10 cellular contexts compared by ENCODE assay signal in genomic region chr13:41007359-41008118, GRCh38. TPM values are rescaled to one million over a fixed set of nuclear protein-coding genes. Genes with fewer than 3 reads are reported as not detected.
DNase-seq lines count a peak whose midpoint lies in the region; ATAC-seq and TF ChIP-seq lines count a peak whose summit lies in the region.
"Had no signal": no experiment of that assay in that cellular context is flagged by ENCODE, and none has a peak within 500 bp of the region (broad histone marks: within the 10 kb centered on the region; RNA-seq: fewer than 3 reads in every experiment).

No MANE protein-coding gene starts in this region.

- peaks cover 4% of the 10 kb centered on the region for H3K36me3 ChIP-seq in thymus (ENCODE audit: control insufficient read depth, insufficient read depth)

- peak overlapping the region; percentile 88 for H3K27ac Mint-ChIP-seq in activated T-cell treated with anti-CD3 and anti-CD28 coated beads, Interleukin-2, amount 50 U/mL, for 72 hours

- no peak for TF ChIP-seq POLR2A in erythroblast (IDR thresholded peaks at IDR 0.05; ENCODE audit: low read length)

- no peaks in the 10 kb centered on the region for H3K9me3 ChIP-seq in thymus (ENCODE audit: control insufficient read depth)

- no peaks in the 10 kb centered on the region for H3K27me3 ChIP-seq in thymus (ENCODE audit: control insufficient read depth, insufficient read depth)

- 28% methylated on average over 5 of the region's 5 CpGs for WGBS in thymus

- peaks cover 78% of the 10 kb centered on the region for H3K4me1 Mint-ChIP-seq in activated T-cell treated with anti-CD3 and anti-CD28 coated beads, Interleukin-2, amount 50 U/mL, for 72 hours (ENCODE audit: low read depth)

- peak overlapping the region; percentile 68 to 74 for H3K4me3 Mint-ChIP-seq in activated T-cell treated with anti-CD3 and anti-CD28 coated beads, Interleukin-2, amount 50 U/mL, for 72 hours

- peak; percentile 33 to 37 for DNase-seq in activated T-cell treated with anti-CD3 and anti-CD28 coated beads, Interleukin-2, amount 50 U/mL, for 72 hours
- DNase-seq in activated T-cell treated with anti-CD3 and anti-CD28 coated beads, Interleukin-2, amount 50 U/mL, for 1 hour: no peak
- peak; percentile 86 for DNase-seq in OCI-M1 (lab: John Stamatoyannopoulos, UW)
- DNase-seq in erythroblast (lab: John Stamatoyannopoulos, UW): peak; percentile 75 to 81
- DNase-seq in NCI-H2196 (lab: John Stamatoyannopoulos, UW; ENCODE audit: unreplicated experiment): no peak

- H3K27ac ChIP-seq in thymus (ENCODE audit: low read depth): peak overlapping the region; percentile 53
- H3K27ac ChIP-seq: C4-2B, SK-N-MC had no signal

- H3K36me3 Mint-ChIP-seq in activated T-cell treated with anti-CD3 and anti-CD28 coated beads, Interleukin-2, amount 50 U/mL, for 72 hours (ENCODE audit: insufficient read depth in 2 of 2): peaks cover 1 to 4% of the 10 kb centered on the region in 2 donors

- peaks cover 17% of the 10 kb centered on the region for H3K4me1 ChIP-seq in thymus (ENCODE audit: control insufficient read depth, insufficient read depth, low read length)

- ATAC-seq in activated T-cell treated with anti-CD3 and anti-CD28 coated beads, Interleukin-2, amount 50 U/mL, for 72 hours (replicated peaks in 1 of 2): peak; percentile 52 to 69
- no peak for ATAC-seq in GM19023 (IDR thresholded peaks at IDR 0.05; ENCODE audit: unreplicated experiment)
- no peak for ATAC-seq in GM21360 (IDR thresholded peaks at IDR 0.05; ENCODE audit: unreplicated experiment)

- H3K4me3 ChIP-seq in thymus (ENCODE audit: low read length): peak overlapping the region; percentile 43
- H3K4me3 ChIP-seq: SK-N-MC had no signal

- H3K9me3 Mint-ChIP-seq in activated T-cell treated with anti-CD3 and anti-CD28 coated beads, Interleukin-2, amount 50 U/mL, for 72 hours: no peaks in the 10 kb centered on the region

- H3K27me3 Mint-ChIP-seq in activated T-cell treated with anti-CD3 and anti-CD28 coated beads, Interleukin-2, amount 50 U/mL, for 72 hours (ENCODE audit: low read depth): no peaks in the 10 kb centered on the region

RNA-seq across cellular contexts. Expression of gene ELF1, which starts 11.6 kb away (rescaled TPM):
- 100 to 1,000 TPM; 106 to 117 TPM for total RNA-seq in activated T-cell treated with anti-CD3 and anti-CD28 coated beads, Interleukin-2, amount 50 U/mL, for 72 hours
- 64.2 TPM for polyA plus RNA-seq in thymus

RNA-seq across cellular contexts. Expression of gene WBP4, which starts 53.8 kb away (rescaled TPM):
- total RNA-seq in activated T-cell treated with anti-CD3 and anti-CD28 coated beads, Interleukin-2, amount 50 U/mL, for 72 hours: 10 to 100 TPM in 1 of 2 donors, 1 to 10 TPM in 1; 9.9 to 12.1 TPM
- polyA plus RNA-seq in thymus: 16.6 TPM

Comparison
In these comparisons a context has a peak if more than half of its experiments do, and no peak if none do; other contexts are left out.
1. DNase-seq: peak in activated T-cell treated with anti-CD3 and anti-CD28 coated beads, Interleukin-2, amount 50 U/mL, for 72 hours (2 of 2), OCI-M1 (single experiment) and erythroblast (2 of 2); none in activated T-cell treated with anti-CD3 and anti-CD28 coated beads, Interleukin-2, amount 50 U/mL, for 1 hour (single experiment) and NCI-H2196 (single experiment).
2. ATAC-seq: peak in activated T-cell treated with anti-CD3 and anti-CD28 coated beads, Interleukin-2, amount 50 U/mL, for 72 hours (2 of 2); none in GM19023 (single experiment) and GM21360 (single experiment).